In the genomic region with DNA sequence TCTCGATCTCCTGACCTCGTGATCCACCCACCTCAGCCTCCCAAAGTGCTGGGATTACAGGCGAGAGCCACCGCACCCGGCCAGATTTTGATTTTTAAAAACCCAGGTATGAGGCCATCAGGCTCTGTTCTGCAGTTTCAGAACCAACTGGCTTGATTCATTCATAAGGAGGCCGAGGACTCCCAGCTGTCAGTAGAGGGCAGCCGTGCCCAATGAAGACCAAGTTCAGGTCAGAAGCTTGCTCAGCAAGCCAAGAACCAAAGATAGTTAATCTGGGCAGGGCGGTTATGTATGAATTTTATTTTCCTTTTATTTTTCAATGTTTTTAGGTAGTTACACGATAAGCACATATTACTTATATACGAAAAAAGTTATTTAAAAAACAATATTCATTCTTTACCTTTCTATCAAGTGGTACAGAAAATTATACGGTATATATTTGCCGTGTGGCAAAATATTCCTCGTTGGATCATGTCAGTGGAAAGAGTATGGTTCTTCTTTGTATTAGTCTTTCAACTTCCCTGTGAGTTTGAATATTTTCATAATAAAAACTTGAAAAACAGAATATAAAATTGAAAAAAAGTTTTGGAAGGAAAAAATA, we compare ENCODE assay signal across 8 cellular contexts. TPM values are rescaled to one million over a fixed set of nuclear protein-coding genes. Genes with fewer than 3 reads are reported as not detected.
DNase-seq lines count a peak whose midpoint lies in the region; ATAC-seq and TF ChIP-seq lines count a peak whose summit lies in the region.

No MANE protein-coding gene starts in this region.

- H3K27me3 ChIP-seq in lower lobe of right lung (ENCODE audit: low read depth), result no peaks in the 10 kb centered on the region

- no peak overlapping the region for H3K4me3 ChIP-seq in lower lobe of right lung

- intact Hi-C loops in lower lobe of right lung (cut with DNase I), result no loop called here

- peak; percentile 75 for TF ChIP-seq CTCF in lower lobe of right lung (IDR thresholded peaks at IDR 0.05)

- ATAC-seq in GM21423 (IDR thresholded peaks at IDR 0.05; ENCODE audit: unreplicated experiment) (peak; percentile 75), lower lobe of right lung (peak; percentile 73 to 91), GM18520 (IDR thresholded peaks at IDR 0.05; ENCODE audit: unreplicated experiment) (no peak)

- peak overlapping the region; percentile 76 for H3K27ac ChIP-seq in lower lobe of right lung

- H3K4me1 ChIP-seq in lower lobe of right lung, result peaks cover 44% of the 10 kb centered on the region

- DNase-seq in DMS 273 (lab: John Stamatoyannopoulos, UW; ENCODE audit: unreplicated experiment) (peak; percentile 84), NCI-H187 treated with DMSO at 0.1 percent for 48 hours (lab: John Stamatoyannopoulos, UW) (peak; percentile 4), dedifferentiated amniotic fluid mesenchymal stem cell (ENCODE audit: extremely low spot score) (peak; percentile 88), lower lobe of right lung (peak; percentile 82)
- DNase-seq in activated CD4-positive, alpha-beta T cell treated with anti-CD3 and anti-CD28 coated beads for 4 hours, result peak; percentile 75 to 79
- DNase-seq in stimulated activated CD8-positive, alpha-beta memory T cell treated with anti-CD3 and anti-CD28 coated beads, Interleukin-12 subunit alpha, Interleukin-12 subunit beta, amount 100 ng/mL, for 1 hour (ENCODE audit: low read depth), result peak; percentile 50

- H3K9me3 ChIP-seq in lower lobe of right lung, result no peaks in the 10 kb centered on the region

- H3K36me3 ChIP-seq in lower lobe of right lung, result peaks cover 20% of the 10 kb centered on the region

RNA-seq across cellular contexts. Expression of gene MGAT1, which starts 18.0 kb away (rescaled TPM):
- 241 TPM for total RNA-seq in lower lobe of right lung

RNA-seq across cellular contexts. Expression of gene OR2Y1, which starts 44.7 kb away (rescaled TPM):
- not detected for total RNA-seq in lower lobe of right lung

Comparison
In these comparisons a context has a peak if more than half of its experiments do, and no peak if none do; other contexts are left out.
1. DNase-seq: peak in every context shown above with its lines; median percentile 88 in dedifferentiated amniotic fluid mesenchymal stem cell; 84 in DMS 273; 82 in lower lobe of right lung; 77 in activated CD4-positive, alpha-beta T cell treated with anti-CD3 and anti-CD28 coated beads for 4 hours; 50 in stimulated activated CD8-positive, alpha-beta memory T cell treated with anti-CD3 and anti-CD28 coated beads, Interleukin-12 subunit alpha, Interleukin-12 subunit beta, amount 100 ng/mL, for 1 hour; 4 in NCI-H187 treated with DMSO at 0.1 percent for 48 hours.